Comparison of ENCODE assay signal across 1 cellular context in the genomic region with DNA sequence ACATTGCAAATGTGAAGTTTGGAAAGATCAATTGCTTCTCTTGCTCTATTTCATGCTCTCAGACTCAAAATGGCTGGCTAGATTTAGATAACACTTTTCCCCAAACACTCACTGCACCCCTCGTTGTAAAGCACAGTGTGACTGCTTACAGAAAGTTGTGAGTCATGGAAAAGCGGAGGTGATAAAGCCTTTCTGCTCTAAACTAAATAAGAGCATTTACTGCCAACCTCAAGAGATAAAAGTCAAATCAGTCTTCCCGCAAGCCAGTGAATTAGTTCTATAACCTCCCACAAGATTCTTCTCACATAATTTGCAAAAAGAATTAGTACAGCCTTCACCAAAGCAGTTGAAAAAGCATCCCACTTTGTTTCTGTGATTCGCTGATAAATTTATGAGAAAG.
TF ChIP-seq lines count a peak whose summit lies in the region.

No MANE protein-coding gene starts in this region.

TF ChIP-seq in GM23338, 12 proteins besides CTCF, POLR2A, EP300 and RAD21 (continued from another document):
- TF ChIP-seq REST (IDR thresholded peaks at IDR 0.05; ENCODE audit: unreplicated experiment) (no peak), POLR2AphosphoS5 (IDR thresholded peaks at IDR 0.05; ENCODE audit: low read depth) (no peak), EZH2 (IDR thresholded peaks at IDR 0.05; ENCODE audit: low read depth, unreplicated experiment) (no peak), JUNB (IDR thresholded peaks at IDR 0.05; ENCODE audit: unreplicated experiment) (no peak), STAT1 (IDR thresholded peaks at IDR 0.05; ENCODE audit: unreplicated experiment) (no peak), ZNF114 (CRISPR knock-in tag; IDR thresholded peaks at IDR 0.05) (no peak), CREB1 (CRISPR knock-in tag; IDR thresholded peaks at IDR 0.05; ENCODE audit: low read depth) (no peak), EZH2phosphoT487 (IDR thresholded peaks at IDR 0.05; ENCODE audit: unreplicated experiment) (no peak)
- TF ChIP-seq, protein P1, sequence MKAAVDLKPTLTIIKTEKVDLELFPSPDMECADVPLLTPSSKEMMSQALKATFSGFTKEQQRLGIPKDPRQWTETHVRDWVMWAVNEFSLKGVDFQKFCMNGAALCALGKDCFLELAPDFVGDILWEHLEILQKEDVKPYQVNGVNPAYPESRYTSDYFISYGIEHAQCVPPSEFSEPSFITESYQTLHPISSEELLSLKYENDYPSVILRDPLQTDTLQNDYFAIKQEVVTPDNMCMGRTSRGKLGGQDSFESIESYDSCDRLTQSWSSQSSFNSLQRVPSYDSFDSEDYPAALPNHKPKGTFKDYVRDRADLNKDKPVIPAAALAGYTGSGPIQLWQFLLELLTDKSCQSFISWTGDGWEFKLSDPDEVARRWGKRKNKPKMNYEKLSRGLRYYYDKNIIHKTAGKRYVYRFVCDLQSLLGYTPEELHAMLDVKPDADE (IDR thresholded peaks at IDR 0.05), result no peak
